Comparison of ENCODE assay signal across 9 cellular contexts in genomic region chr17:79258843-79259242, GRCh38.
"Had no signal": no experiment of that assay in that cellular context is flagged by ENCODE, and none has a peak within 500 bp of the region (broad histone marks: within the 10 kb centered on the region; RNA-seq: fewer than 3 reads in every experiment).

No MANE protein-coding gene starts in this region.

- H3K36me3 ChIP-seq: HAP-1 had no signal

- H3K4me3 ChIP-seq: GM23248, GM23338, HAP-1 had no signal

- H3K9me3 ChIP-seq: HAP-1 had no signal

- H3K9ac ChIP-seq: GM23248 had no signal

- H2AFZ ChIP-seq: GM23248, GM23338 had no signal

- H3K4me3 Mint-ChIP-seq: GM23338, H9, HFFc6 had no signal

- H3K4me1 ChIP-seq: HAP-1 had no signal

- H3K27ac ChIP-seq: GM23248 had no signal

- DNase-seq: GM23248, GOT3, H7, H9, HCEC 1CT, HFFc6 had no signal

- H3K27ac Mint-ChIP-seq: GM23338, H9, HFFc6 had no signal

- ATAC-seq: GM23338, HCT116 had no signal

- H3K4me1 Mint-ChIP-seq: GM23338, H9 had no signal

- H3K4me2 ChIP-seq: GM23338 had no signal

- H3K9me3 Mint-ChIP-seq: GM23338, H9, HFFc6 had no signal
